25 cellular contexts compared by ENCODE assay signal in the genomic region with DNA sequence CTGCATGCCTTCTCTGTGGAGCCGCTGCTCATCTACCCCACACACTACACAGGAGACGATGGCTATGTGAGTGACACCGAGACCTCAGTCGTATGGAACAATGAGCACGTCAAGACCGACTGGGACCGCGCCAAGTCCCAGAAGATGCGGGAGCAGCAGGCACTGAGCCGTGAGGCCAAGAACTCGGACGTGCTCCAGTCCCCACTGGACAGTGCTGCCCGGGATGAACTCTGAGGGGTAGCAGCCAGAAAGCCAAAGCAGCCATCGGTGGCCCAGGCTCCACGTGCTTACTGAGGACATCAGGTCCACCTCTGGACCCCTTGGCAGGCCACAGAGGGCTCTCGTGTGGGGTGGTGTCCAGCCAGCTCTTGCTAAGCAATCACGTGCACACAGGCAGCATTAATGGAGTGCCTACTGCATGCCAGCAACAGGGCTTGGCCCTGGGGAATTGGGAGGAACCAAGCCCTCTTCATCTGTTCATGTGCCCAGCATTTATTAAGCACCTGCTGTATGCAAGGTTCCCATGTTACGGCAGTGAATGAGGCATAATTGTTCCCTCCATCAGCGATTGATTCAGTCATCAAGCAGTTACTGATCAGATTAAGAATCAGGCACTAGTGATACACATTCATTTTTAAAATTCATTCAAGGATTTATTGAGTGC.
"Had no signal": no experiment of that assay in that cellular context is flagged by ENCODE, and none has a peak within 500 bp of the region (broad histone marks: within the 10 kb centered on the region; RNA-seq: fewer than 3 reads in every experiment).

No MANE protein-coding gene starts in this region.

- H2AFZ ChIP-seq: hepatocyte, neural progenitor cell had no signal

- H3K9me3 ChIP-seq: esophagus muscularis mucosa, gastroesophageal sphincter, heart left ventricle, ovary, psoas muscle, spleen, thoracic aorta, tibial nerve, upper lobe of left lung had no signal

- H3K27ac ChIP-seq: coronary artery, esophagus muscularis mucosa, foreskin keratinocyte, gastroesophageal sphincter, heart left ventricle, hepatocyte, neural progenitor cell, ovary, psoas muscle, skin epidermis, spleen, thoracic aorta, tibial nerve, upper lobe of left lung had no signal

- H3K36me3 ChIP-seq: neural progenitor cell, ovary had no signal

- H3K9ac ChIP-seq: neural progenitor cell had no signal

- H3K4me2 ChIP-seq: hepatocyte, neural progenitor cell had no signal

- H3K4me3 ChIP-seq: coronary artery, esophagus muscularis mucosa, gastroesophageal sphincter, heart left ventricle, hepatocyte, lung, neural progenitor cell, ovary, psoas muscle, skin epidermis, spleen, thoracic aorta, tibial nerve, upper lobe of left lung had no signal

- H3K4me1 ChIP-seq: heart left ventricle, neural progenitor cell, psoas muscle had no signal

- DNase-seq: dermis blood vessel endothelial cell; effector memory CD4-positive, alpha-beta T cell; foreskin keratinocyte; kidney; mesenchymal stem cell; midbrain; naive thymus-derived CD4-positive, alpha-beta T cell; nucleus accumbens; psoas muscle; right cardiac atrium; spleen; stimulated activated CD4-positive, alpha-beta T cell treated with anti-CD3 and anti-CD28 coated beads, Interleukin-4, amount 100 ng/mL, for 4 hours; stimulated activated naive B cell treated with anti-CD40 and anti-IgM and Interleukin-4, amounts not matched to agents 10 μg/mL and 1 μg/mL and 100 μg/mL, for 72 hours had no signal

- H3K27me3 ChIP-seq: esophagus muscularis mucosa, foreskin keratinocyte, heart left ventricle, hepatocyte, neural progenitor cell, ovary, spleen, tibial nerve, upper lobe of left lung had no signal
